ENCODE assay signal across 22 cellular contexts in genomic region chr18:73679941-73680700, GRCh38.
DNase-seq lines count a peak whose midpoint lies in the region; ATAC-seq and TF ChIP-seq lines count a peak whose summit lies in the region.
"Had no signal": no experiment of that assay in that cellular context is flagged by ENCODE, and none has a peak within 500 bp of the region (broad histone marks: within the 10 kb centered on the region; RNA-seq: fewer than 3 reads in every experiment).

No MANE protein-coding gene starts in this region.

- no TSS peak for BruUV-seq in MCF 10A (replicated peaks; lab: Mats Ljungman, UMichigan)

- H3K27ac ChIP-seq in breast epithelium = no peak overlapping the region
- H3K27ac ChIP-seq in RWPE1 = no peak overlapping the region
- no peak overlapping the region for H3K27ac ChIP-seq in naive thymus-derived CD4-positive, alpha-beta T cell (ENCODE audit: low read depth, low read length)
- H3K27ac ChIP-seq: Peyer's patch, psoas muscle, upper lobe of right lung had no signal

- peak; percentile 60 for DNase-seq in MCF 10A (ENCODE audit: unreplicated experiment)
- no peak for DNase-seq in breast epithelium (ENCODE audit: low spot score in 2 of 2)
- peak; percentile 39 for DNase-seq in RWPE1 (ENCODE audit: low spot score)
- DNase-seq in fibroblast of gingiva (ENCODE audit: low read depth) = peak; percentile 59
- no peak for DNase-seq in cerebellum (ENCODE audit: low spot score)
- DNase-seq in NCI-H146 (lab: John Stamatoyannopoulos, UW) = no peak
- DNase-seq in naive thymus-derived CD4-positive, alpha-beta T cell = no peak
- DNase-seq in GM03348 (ENCODE audit: low spot score) = no peak
- DNase-seq: activated effector memory CD4-positive, alpha-beta T cell treated with Interleukin-2 at 50 U/mL for 16 hours; amygdala; CD4-positive, alpha-beta T cell; DMS79; glutamatergic neuron; immature natural killer cell; mesenchymal stem cell; NCI-H526; Peyer's patch; psoas muscle; stimulated activated CD4-positive, alpha-beta T cell treated with anti-CD3 and anti-CD28 coated beads, Interleukin-15, amount 100 ng/mL, for 24 hours; stimulated activated naive CD4-positive, alpha-beta T cell treated with Interleukin-2 at 50 U/mL for 16 hours; upper lobe of right lung had no signal

- no peaks in the 10 kb centered on the region for H3K36me3 Mint-ChIP-seq in MCF 10A (ENCODE audit: insufficient read depth, unreplicated experiment)
- no peaks in the 10 kb centered on the region for H3K36me3 Mint-ChIP-seq in naive thymus-derived CD4-positive, alpha-beta T cell
- H3K36me3 Mint-ChIP-seq: immature natural killer cell, WTC11 had no signal

- no peaks in the 10 kb centered on the region for H3K27me3 ChIP-seq in breast epithelium
- no peaks in the 10 kb centered on the region for H3K27me3 ChIP-seq in naive thymus-derived CD4-positive, alpha-beta T cell (ENCODE audit: control insufficient read depth in 2 of 2, insufficient read depth in 2 of 2, low read length in 2 of 2)
- H3K27me3 ChIP-seq: Peyer's patch, upper lobe of right lung had no signal

- intact Hi-C loops in MCF 10A (cut with micrococcal nuclease) = loop anchor here (10.0 kb wide), 1 partner anchor 65 kb away; no protein-coding TSS in a partner anchor
- intact Hi-C loops in breast epithelium (cut with DNase I; ENCODE audit: low total_unique reads) = no loop called here
- intact Hi-C loops in naive thymus-derived CD4-positive, alpha-beta T cell (cut with micrococcal nuclease) = no loop called here

- no peaks in the 10 kb centered on the region for H3K36me3 ChIP-seq in breast epithelium
- no peaks in the 10 kb centered on the region for H3K36me3 ChIP-seq in naive thymus-derived CD4-positive, alpha-beta T cell (ENCODE audit: control insufficient read depth in 2 of 3, insufficient read depth in 3 of 3, low read length in 3 of 3)
- H3K36me3 ChIP-seq: Peyer's patch, upper lobe of right lung had no signal

- TF ChIP-seq POLR2A in breast epithelium (IDR thresholded peaks at IDR 0.05) = no peak

- no peak for ATAC-seq in naive thymus-derived CD4-positive, alpha-beta T cell
- ATAC-seq: psoas muscle, upper lobe of right lung, WTC11 had no signal

- no peaks in the 10 kb centered on the region for H3K27me3 Mint-ChIP-seq in MCF 10A (ENCODE audit: insufficient read depth, unreplicated experiment)
- peaks cover 0 to 8% (median 0%) of the 10 kb centered on the region in 5 donors for H3K27me3 Mint-ChIP-seq in naive thymus-derived CD4-positive, alpha-beta T cell
- H3K27me3 Mint-ChIP-seq: CD4-positive, alpha-beta T cell had no signal

- H3K9me3 ChIP-seq in breast epithelium = no peaks in the 10 kb centered on the region
- H3K9me3 ChIP-seq in naive thymus-derived CD4-positive, alpha-beta T cell (ENCODE audit: control insufficient read depth in 2 of 3, low read length in 3 of 3) = no peaks in the 10 kb centered on the region
- H3K9me3 ChIP-seq: Peyer's patch, psoas muscle, upper lobe of right lung had no signal

- CTCF ChIA-PET in MCF 10A (lab: Yijun Ruan, JAX) = no interaction called here
- CTCF ChIA-PET in RWPE1 (lab: Yijun Ruan, JAX) = no interaction called here
- CTCF ChIA-PET in naive thymus-derived CD4-positive, alpha-beta T cell (lab: Charles Lee) = no interaction called here

- H3K4me1 Mint-ChIP-seq in MCF 10A (ENCODE audit: insufficient read depth, unreplicated experiment) = peaks cover 35% of the 10 kb centered on the region
- H3K4me1 Mint-ChIP-seq in naive thymus-derived CD4-positive, alpha-beta T cell = peaks cover 0 to 8% (median 0%) of the 10 kb centered on the region in 7 donors
- H3K4me1 Mint-ChIP-seq: immature natural killer cell had no signal

- no peak overlapping the region for H3K4me3 Mint-ChIP-seq in MCF 10A (ENCODE audit: unreplicated experiment)
- no peak overlapping the region for H3K4me3 Mint-ChIP-seq in naive thymus-derived CD4-positive, alpha-beta T cell
- H3K4me3 Mint-ChIP-seq: CD4-positive, alpha-beta T cell; immature natural killer cell; WTC11 had no signal

- no peaks in the 10 kb centered on the region for H3K4me1 ChIP-seq in breast epithelium
- H3K4me1 ChIP-seq in naive thymus-derived CD4-positive, alpha-beta T cell (ENCODE audit: control insufficient read depth in 2 of 2, insufficient read depth in 2 of 2, low read length in 2 of 2) = no peaks in the 10 kb centered on the region
- H3K4me1 ChIP-seq: Peyer's patch, psoas muscle, upper lobe of right lung had no signal

- TF ChIP-seq CTCF in MCF 10A (IDR thresholded peaks at IDR 0.05; ENCODE audit: unreplicated experiment) (no peak), breast epithelium (IDR thresholded peaks at IDR 0.05) (no peak), RWPE1 (conservative IDR thresholded peaks at IDR 0.05; ENCODE audit: low read depth) (no peak)

- peak overlapping the region; percentile 81 for H3K27ac Mint-ChIP-seq in MCF 10A (ENCODE audit: low read depth, unreplicated experiment)
- no peak overlapping the region for H3K27ac Mint-ChIP-seq in naive thymus-derived CD4-positive, alpha-beta T cell
- H3K27ac Mint-ChIP-seq: CD4-positive, alpha-beta T cell; immature natural killer cell; WTC11 had no signal

- no peak overlapping the region for H3K4me3 ChIP-seq in breast epithelium
- H3K4me3 ChIP-seq in naive thymus-derived CD4-positive, alpha-beta T cell (ENCODE audit: low read length) = no peak overlapping the region
- H3K4me3 ChIP-seq: Peyer's patch, psoas muscle, upper lobe of right lung had no signal

- POLR2A ChIA-PET in MCF 10A (lab: Yijun Ruan, JAX) (interaction anchor here (0.8 kb wide), 1 partner anchor 9 kb away, joined by 5 read pairs; no protein-coding TSS in a partner anchor), RWPE1 (lab: Yijun Ruan, JAX; ENCODE audit: low non-redundant PET) (no interaction called here)
- POLR2A ChIA-PET in naive thymus-derived CD4-positive, alpha-beta T cell (lab: Charles Lee) = no interaction called here

- H3K9me3 Mint-ChIP-seq in MCF 10A (ENCODE audit: unreplicated experiment) = no peaks in the 10 kb centered on the region
- peaks cover 0 to 10% (median 0%) of the 10 kb centered on the region in 11 donors for H3K9me3 Mint-ChIP-seq in naive thymus-derived CD4-positive, alpha-beta T cell
- H3K9me3 Mint-ChIP-seq: CD4-positive, alpha-beta T cell; WTC11 had no signal

Comparison
In these comparisons a context has a peak if more than half of its experiments do, and no peak if none do; other contexts are left out.
1. DNase-seq: peak in MCF 10A (single experiment), RWPE1 (single experiment) and fibroblast of gingiva (single experiment); none in breast epithelium (0 of 2), cerebellum (single experiment), NCI-H146 (single experiment), naive thymus-derived CD4-positive, alpha-beta T cell (0 of 9) and GM03348 (single experiment).